Comparison of ENCODE assay signal across 8 cellular contexts in the genomic region with DNA sequence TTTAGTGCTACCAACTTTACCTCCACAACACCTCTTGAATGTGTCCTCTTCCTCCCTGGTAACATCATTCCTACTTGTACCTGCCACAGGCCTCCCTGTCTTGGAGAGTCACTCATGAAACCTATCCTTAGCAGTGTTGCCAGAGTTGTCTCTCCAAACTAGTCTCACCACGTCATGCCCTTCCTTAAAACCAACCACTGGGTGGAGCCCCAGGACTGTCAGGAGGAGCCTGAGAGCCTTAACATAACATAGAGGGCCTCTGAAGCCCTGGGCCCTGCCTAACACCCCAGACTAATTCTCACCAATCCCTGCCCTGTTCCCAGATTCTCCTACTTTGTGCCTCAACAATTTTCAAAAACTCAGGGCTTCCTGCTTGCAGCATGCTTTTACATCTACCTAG.
DNase-seq lines count a peak whose midpoint lies in the region; ATAC-seq and TF ChIP-seq lines count a peak whose summit lies in the region.

No MANE protein-coding gene starts in this region.

- H3K4me3 ChIP-seq in cardiac fibroblast (replicated peaks in 1 of 2; ENCODE audit: low read depth in 2 of 2, low read length in 2 of 2) = no peak overlapping the region
- no peak overlapping the region for H3K4me3 ChIP-seq in left lung
- H3K4me3 ChIP-seq in upper lobe of right lung = no peak overlapping the region

- DNase-seq in SIG-M5 treated with dmso at 0.1 percent for 504 hours (lab: John Stamatoyannopoulos, UW; ENCODE audit: unreplicated experiment) (peak; percentile 74), SIG-M5 (lab: John Stamatoyannopoulos, UW) (no peak), HuH-7 (ENCODE audit: low spot score) (peak; percentile 30), OCI-M1 (lab: John Stamatoyannopoulos, UW) (peak; percentile 73), cardiac fibroblast (ENCODE audit: low read depth in 2 of 2) (peak; percentile 79), left lung (peak in 1 of 2 donors; percentile 56), upper lobe of right lung (no peak)
- no peak for DNase-seq in effector memory CD8-positive, alpha-beta T cell

- intact Hi-C loops in left lung (cut with DNase I) (no loop called here), upper lobe of right lung (cut with DNase I) (no loop called here)

- H3K27me3 ChIP-seq in left lung (no peaks in the 10 kb centered on the region), upper lobe of right lung (no peaks in the 10 kb centered on the region)

- H3K36me3 Mint-ChIP-seq in effector memory CD8-positive, alpha-beta T cell (ENCODE audit: insufficient read depth) = peaks cover 3% of the 10 kb centered on the region

- no peaks in the 10 kb centered on the region for H3K9me3 Mint-ChIP-seq in effector memory CD8-positive, alpha-beta T cell

- H3K36me3 ChIP-seq in left lung (no peaks in the 10 kb centered on the region), upper lobe of right lung (no peaks in the 10 kb centered on the region)

- H3K4me3 Mint-ChIP-seq in effector memory CD8-positive, alpha-beta T cell = no peak overlapping the region

- no peak overlapping the region for H3K27ac ChIP-seq in left lung
- H3K27ac ChIP-seq in upper lobe of right lung = no peak overlapping the region

- H3K4me1 ChIP-seq in left lung (peaks cover 0 to 6% of the 10 kb centered on the region in 2 donors), upper lobe of right lung (peaks cover 6% of the 10 kb centered on the region)

- H3K9me3 ChIP-seq in left lung = no peaks in the 10 kb centered on the region
- H3K9me3 ChIP-seq in upper lobe of right lung = no peaks in the 10 kb centered on the region

- H3K27me3 Mint-ChIP-seq in effector memory CD8-positive, alpha-beta T cell = no peaks in the 10 kb centered on the region

- no peaks in the 10 kb centered on the region for H3K4me1 Mint-ChIP-seq in effector memory CD8-positive, alpha-beta T cell (ENCODE audit: low read depth in 2 of 2)

- peak; percentile 73 for TF ChIP-seq CTCF in cardiac fibroblast (IDR thresholded peaks at IDR 0.05; ENCODE audit: low read depth, low read length)
- TF ChIP-seq CTCF in left lung (IDR thresholded peaks at IDR 0.05) = peak in 1 of 2 donors; percentile 37
- peak; percentile 61 for TF ChIP-seq CTCF in upper lobe of right lung (IDR thresholded peaks at IDR 0.05)

- no peak overlapping the region for H3K27ac Mint-ChIP-seq in effector memory CD8-positive, alpha-beta T cell

- peak; percentile 98 for ATAC-seq in left lung
- ATAC-seq in upper lobe of right lung = peak; percentile 95
- ATAC-seq in effector memory CD8-positive, alpha-beta T cell (replicated peaks) = no peak

Comparison
In these comparisons a context has a peak if more than half of its experiments do, and no peak if none do; other contexts are left out.
1. DNase-seq: peak in SIG-M5 treated with dmso at 0.1 percent for 504 hours (single experiment), HuH-7 (single experiment), OCI-M1 (single experiment) and cardiac fibroblast (2 of 2); none in SIG-M5 (single experiment), upper lobe of right lung (single experiment) and effector memory CD8-positive, alpha-beta T cell (0 of 3).